15 cellular contexts compared by ENCODE assay signal in genomic region chr5:170332058-170332457, GRCh38. TPM values are rescaled to one million over a fixed set of nuclear protein-coding genes. Genes with fewer than 3 reads are reported as not detected.
A peak's percentile ranks its signal among the peaks of the same experiment; 100 is the strongest.
DNase-seq lines count a peak whose midpoint lies in the region; ATAC-seq and TF ChIP-seq lines count a peak whose summit lies in the region.
"Had no signal": no experiment of that assay in that cellular context is flagged by ENCODE, and none has a peak within 500 bp of the region (broad histone marks: within the 10 kb centered on the region; RNA-seq: fewer than 3 reads in every experiment).

No MANE protein-coding gene starts in this region.

- H3K4me1 ChIP-seq in right atrium auricular region: peaks cover 0 to 14% of the 10 kb centered on the region in 2 donors
- peaks cover 6% of the 10 kb centered on the region for H3K4me1 ChIP-seq in right cardiac atrium (ENCODE audit: control insufficient read depth, insufficient read depth, low read length)
- H3K4me1 ChIP-seq in uterus: no peaks in the 10 kb centered on the region
- H3K4me1 ChIP-seq in PC-9 (replicated peaks; ENCODE audit: insufficient read depth): peaks cover 10% of the 10 kb centered on the region; the same call in 1 of the 2 replicates
- H3K4me1 ChIP-seq: foreskin keratinocyte had no signal

- H3K9me3 ChIP-seq in right atrium auricular region (no peaks in the 10 kb centered on the region), right cardiac atrium (ENCODE audit: control insufficient read depth, low read length) (no peaks in the 10 kb centered on the region), uterus (no peaks in the 10 kb centered on the region), PC-9 (ENCODE audit: insufficient read depth, low read depth) (no peaks in the 10 kb centered on the region)

- 93% methylated on average over 5 of the region's 5 CpGs for WGBS in right cardiac atrium

- no peaks in the 10 kb centered on the region for H3K27me3 ChIP-seq in right atrium auricular region
- H3K27me3 ChIP-seq in right cardiac atrium (ENCODE audit: control insufficient read depth, insufficient read depth): no peaks in the 10 kb centered on the region
- H3K27me3 ChIP-seq in uterus: no peaks in the 10 kb centered on the region
- H3K27me3 ChIP-seq in PC-9 (ENCODE audit: insufficient read depth, low read depth): 0 out of 2 replicates have a peak, but pooled peaks cover 4% of the 10 kb centered on the region
- H3K27me3 ChIP-seq: foreskin keratinocyte had no signal

- peaks cover 62% of the 10 kb centered on the region for H3K4me1 Mint-ChIP-seq in WTC11
- H3K4me1 Mint-ChIP-seq in naive thymus-derived CD8-positive, alpha-beta T cell: peaks cover 0 to 37% (median 17%) of the 10 kb centered on the region in 4 donors

- BruUV-seq in PC-9 (replicated peaks; lab: Mats Ljungman, UMichigan): no TSS peak

- no peak for DNase-seq in right atrium auricular region (ENCODE audit: low spot score)
- DNase-seq in right cardiac atrium: no peak
- no peak for DNase-seq in WTC11 (ENCODE audit: low spot score)
- DNase-seq in naive thymus-derived CD8-positive, alpha-beta T cell: no peak
- DNase-seq in uterus: no peak
- DNase-seq in SHP77 (lab: John Stamatoyannopoulos, UW): no peak
- no peak for DNase-seq in PC-9
- DNase-seq: DMS 273 treated with DMSO at 0.1 percent for 48 hours, foreskin keratinocyte, H7, NCI-H1436 treated with DMSO at 0.1 percent for 48 hours, NCI-H446 treated with DMSO at 0.1 percent for 48 hours had no signal

- no peak overlapping the region for H3K4me3 Mint-ChIP-seq in WTC11
- peak overlapping the region in 6 of 10 donors; percentile 34 to 91 (median 78) for H3K4me3 Mint-ChIP-seq in naive thymus-derived CD8-positive, alpha-beta T cell

- no peaks in the 10 kb centered on the region for H3F3A ChIP-seq in PC-9 (ENCODE audit: insufficient read depth, low read depth)

- no peak overlapping the region for H2AFZ ChIP-seq in PC-9

- POLR2A ChIA-PET in WTC11 (lab: Charles Lee): no interaction called here
- POLR2A ChIA-PET in naive thymus-derived CD8-positive, alpha-beta T cell (lab: Charles Lee): interaction anchor here (0.8 to 6.1 kb wide), 9 partner anchors 12 to 70 kb away, joined by 4 to 280 read pairs (median 19); partner anchors contain the start of gene LCP2
- POLR2A ChIA-PET in PC-9 (lab: Charles Lee; ENCODE audit: unreplicated experiment): no interaction called here

- CTCF ChIA-PET in WTC11 (lab: Charles Lee) (no interaction called here), PC-9 (lab: Charles Lee) (no interaction called here)

- H3K27ac ChIP-seq in right atrium auricular region: peak overlapping the region; percentile 70 to 77
- no peak overlapping the region for H3K27ac ChIP-seq in right cardiac atrium (ENCODE audit: low read length)
- H3K27ac ChIP-seq in uterus: peak overlapping the region; percentile 80 to 82
- H3K27ac ChIP-seq in PC-9: no peak overlapping the region
- H3K27ac ChIP-seq: foreskin keratinocyte, KMS-11 had no signal

- H3K27me3 Mint-ChIP-seq in WTC11 (ENCODE audit: low read depth): no peaks in the 10 kb centered on the region; the same call in 1 of the 2 replicates
- H3K27me3 Mint-ChIP-seq in naive thymus-derived CD8-positive, alpha-beta T cell: no peaks in the 10 kb centered on the region
- H3K27me3 Mint-ChIP-seq: activated naive CD4-positive, alpha-beta T cell treated with anti-CD3 and anti-CD28 coated beads, Interleukin-2, amount 50 U/mL, for 24 hours had no signal

- no peaks in the 10 kb centered on the region for H4K20me1 ChIP-seq in PC-9 (ENCODE audit: insufficient read depth)

- no peaks in the 10 kb centered on the region for H3K9me2 ChIP-seq in PC-9 (ENCODE audit: insufficient read depth)

- intact Hi-C loops in right cardiac atrium (cut with DNase I) (loop anchor here in 2 of 4 donors (5.0 to 10.0 kb wide), 2 partner anchors 47 to 55 kb away; no protein-coding TSS in a partner anchor), uterus (cut with DNase I; ENCODE audit: low total_unique reads) (no loop called here), PC-9 (cut with micrococcal nuclease; ENCODE audit: unreplicated experiment) (no loop called here)

- no peaks in the 10 kb centered on the region for H3K36me3 Mint-ChIP-seq in WTC11
- no peaks in the 10 kb centered on the region for H3K36me3 Mint-ChIP-seq in naive thymus-derived CD8-positive, alpha-beta T cell
- H3K36me3 Mint-ChIP-seq: activated naive CD4-positive, alpha-beta T cell treated with anti-CD3 and anti-CD28 coated beads, Interleukin-2, amount 50 U/mL, for 24 hours had no signal

- ATAC-seq in right cardiac atrium (no peak), WTC11 (no peak), GM19455 (IDR thresholded peaks at IDR 0.05; ENCODE audit: unreplicated experiment) (no peak)
- ATAC-seq in naive thymus-derived CD8-positive, alpha-beta T cell: no peak

- H3K36me3 ChIP-seq in right atrium auricular region: no peaks in the 10 kb centered on the region
- no peaks in the 10 kb centered on the region for H3K36me3 ChIP-seq in uterus
- H3K36me3 ChIP-seq in PC-9 (ENCODE audit: low read depth): no peaks in the 10 kb centered on the region

- H3K9me3 Mint-ChIP-seq in WTC11: no peaks in the 10 kb centered on the region
- peaks cover 0 to 2% (median 0%) of the 10 kb centered on the region in 9 donors for H3K9me3 Mint-ChIP-seq in naive thymus-derived CD8-positive, alpha-beta T cell
- H3K9me3 Mint-ChIP-seq: activated naive CD4-positive, alpha-beta T cell treated with anti-CD3 and anti-CD28 coated beads, Interleukin-2, amount 50 U/mL, for 24 hours had no signal

- no peaks in the 10 kb centered on the region for H3K79me2 ChIP-seq in PC-9 (ENCODE audit: low read depth)

- H3K4me2 ChIP-seq in PC-9: no peak overlapping the region
- H3K4me2 ChIP-seq: KMS-11 had no signal

- TF ChIP-seq CTCF in right atrium auricular region (IDR thresholded peaks at IDR 0.05) (no peak), WTC11 (IDR thresholded peaks at IDR 0.05) (no peak), uterus (IDR thresholded peaks at IDR 0.05) (no peak), PC-9 (conservative IDR thresholded peaks at IDR 0.05) (no peak)

- TF ChIP-seq POLR2A in uterus (IDR thresholded peaks at IDR 0.05): no peak

- H3K27ac Mint-ChIP-seq in WTC11: peak overlapping the region; percentile 96
- no peak overlapping the region for H3K27ac Mint-ChIP-seq in naive thymus-derived CD8-positive, alpha-beta T cell
- H3K27ac Mint-ChIP-seq: activated naive CD4-positive, alpha-beta T cell treated with anti-CD3 and anti-CD28 coated beads, Interleukin-2, amount 50 U/mL, for 24 hours had no signal

- no peak overlapping the region for H3K4me3 ChIP-seq in right atrium auricular region
- H3K4me3 ChIP-seq in right cardiac atrium (ENCODE audit: low read length): no peak overlapping the region
- H3K4me3 ChIP-seq in uterus: no peak overlapping the region
- no peak overlapping the region for H3K4me3 ChIP-seq in PC-9

TF ChIP-seq in WTC11, 78 proteins besides CTCF, POLR2A, EP300 and RAD21 (continues in another document):
- TF ChIP-seq ARID4B (CRISPR knock-in tag; IDR thresholded peaks at IDR 0.05; ENCODE audit: borderline replicate concordance) (no peak), ESRRA (CRISPR knock-in tag; IDR thresholded peaks at IDR 0.05; ENCODE audit: borderline replicate concordance) (no peak)

RNA-seq across cellular contexts. Expression of gene LCP2, which starts 34.5 kb away (rescaled TPM):
- total RNA-seq in right atrium auricular region (1 to 10 TPM; 3.9 to 6.5 TPM), right cardiac atrium (10 to 100 TPM in 3 of 4 donors, 1 to 10 TPM in 1; 7.2 to 10.9 (median 10.4) TPM), WTC11 (2021) (0.37 to 0.73 TPM (median 0.72 TPM) in 3 replicates), uterus (10 to 100 TPM in 3 of 4 donors, 1 to 10 TPM in 1; 1.3 to 19.1 (median 11.2) TPM), PC-9 (2021) (not detected in 2 replicates)
- polyA plus RNA-seq in right cardiac atrium: 3.0 TPM
- 100 to 1,000 TPM; 299 to 311 TPM for total RNA-seq in naive thymus-derived CD8-positive, alpha-beta T cell
- 100 to 1,000 TPM; 119 to 227 (median 198) TPM for polyA plus RNA-seq in naive thymus-derived CD8-positive, alpha-beta T cell
- total RNA-seq: foreskin keratinocyte had no signal
- polyA plus RNA-seq: foreskin keratinocyte had no signal

RNA-seq across cellular contexts. Expression of gene KCNMB1, which starts 57.1 kb away (rescaled TPM):
- total RNA-seq in right atrium auricular region (under 1 TPM; 0.74 to 0.83 TPM), right cardiac atrium (1 to 10 TPM in 3 of 4 donors, under 1 TPM in 1; 0.97 to 2.8 (median 1.9) TPM), WTC11 (2021) (0.16 to 0.24 TPM (median 0.21 TPM) in 3 replicates), uterus (10 to 100 TPM in 1 of 4 donors, 1 to 10 TPM in 3; 5.7 to 42.6 (median 8.7) TPM), PC-9 (2021) (not detected in 2 replicates)
- 1.3 TPM for polyA plus RNA-seq in right cardiac atrium
- not detected for total RNA-seq in naive thymus-derived CD8-positive, alpha-beta T cell
- polyA plus RNA-seq in naive thymus-derived CD8-positive, alpha-beta T cell: under 1 TPM in 1 of 3 donors, not detected in 2; 0.06 TPM
- total RNA-seq: foreskin keratinocyte had no signal
- polyA plus RNA-seq: foreskin keratinocyte had no signal

Comparison
In these comparisons a context has a peak if more than half of its experiments do, and no peak if none do; other contexts are left out.
1. H3K27ac ChIP-seq: peak in right atrium auricular region (2 of 2) and uterus (2 of 2); none in right cardiac atrium (single experiment) and PC-9 (single experiment).
2. RNA of gene LCP2, which starts 34.5 kb away (total RNA-seq): 299 to 311 TPM in naive thymus-derived CD8-positive, alpha-beta T cell; 1.3 to 19.1 TPM in uterus, 7.2 to 10.9 TPM in right cardiac atrium, 3.9 to 6.5 TPM in right atrium auricular region, 0.37 to 0.73 TPM in WTC11 and not detected in PC-9; every median in the first group is over 10 times any median in the second.